Comparison of ENCODE assay signal across 1 cellular context in the genomic region with DNA sequence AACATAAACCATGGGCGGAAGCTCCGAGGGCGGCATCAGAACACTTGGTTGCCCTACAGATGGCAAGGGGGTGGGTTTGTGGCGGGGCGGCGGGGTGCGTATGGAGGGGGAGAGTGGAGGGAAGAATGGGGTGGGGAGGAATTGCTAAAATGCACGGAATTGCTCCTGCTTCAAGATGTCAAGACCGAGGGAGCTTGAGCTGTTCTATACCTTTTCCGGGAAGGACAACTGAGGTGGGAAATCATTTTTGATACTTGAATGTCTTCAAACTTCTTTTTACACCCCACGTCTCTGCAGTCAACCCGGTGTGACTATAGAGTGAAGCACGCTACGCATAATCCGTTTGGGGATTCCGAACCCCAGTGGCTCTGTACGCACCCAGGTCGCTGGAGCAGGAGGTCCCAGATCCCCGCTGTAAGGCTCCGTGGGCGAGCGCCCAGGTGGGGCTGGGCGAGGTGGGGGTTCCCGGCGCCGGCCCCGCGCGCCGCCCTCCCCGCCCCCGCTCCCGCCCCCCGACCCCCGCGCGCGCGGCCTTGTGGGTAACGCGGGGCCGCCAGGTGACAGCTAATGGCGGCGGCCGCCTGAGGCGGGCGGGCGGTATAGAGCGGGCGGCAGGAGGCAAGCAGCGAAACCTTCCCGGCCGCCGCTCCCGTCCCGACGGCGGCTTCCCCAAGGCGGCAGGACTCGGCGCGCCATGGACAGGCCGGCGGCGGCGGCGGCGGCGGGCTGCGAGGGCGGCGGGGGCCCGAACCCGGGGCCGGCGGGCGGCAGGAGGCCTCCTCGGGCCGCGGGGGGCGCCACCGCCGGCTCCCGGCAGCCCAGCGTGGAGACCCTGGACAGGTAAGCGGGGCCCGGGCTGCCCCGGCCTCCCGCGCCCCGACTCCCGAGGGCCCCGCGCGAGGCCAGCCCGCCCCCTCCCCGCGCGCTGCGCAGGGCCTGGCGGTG.
TF ChIP-seq lines count a peak whose summit lies in the region.

A gene (plus strand): TSS at position 560 of the 945 bp plus-strand sequence. CDS start 135 bp downstream, at position 695.

TF ChIP-seq in H1, 55 proteins besides CTCF, POLR2A, EP300 and RAD21:
- TF ChIP-seq SP4 (IDR thresholded peaks at IDR 0.05; ENCODE audit: low read length) (no peak), SIRT6 (IDR thresholded peaks at IDR 0.05; ENCODE audit: low read length) (no peak), TAF1 (IDR thresholded peaks at IDR 0.05; ENCODE audit: low read depth, low read length) (peak; percentile 45; the same call in 1 of the 2 replicates), TEAD4 (IDR thresholded peaks at IDR 0.05; ENCODE audit: low read depth, low read length) (no peak), YY1 (IDR thresholded peaks at IDR 0.05; ENCODE audit: low read depth, low read length) (peak; percentile 63; the same call in 1 of the 2 replicates), SIN3A (conservative IDR thresholded peaks at IDR 0.05 in 1 of 2, IDR thresholded peaks at IDR 0.05 in 1 of 2; ENCODE audit: low read depth in 1 of 2, low read length in 2 of 2) (peak in 1 of 2 experiments; percentile 26; a peak in 1 of 4 replicates)
